ENCODE assay signal across 18 cellular contexts in the genomic region with DNA sequence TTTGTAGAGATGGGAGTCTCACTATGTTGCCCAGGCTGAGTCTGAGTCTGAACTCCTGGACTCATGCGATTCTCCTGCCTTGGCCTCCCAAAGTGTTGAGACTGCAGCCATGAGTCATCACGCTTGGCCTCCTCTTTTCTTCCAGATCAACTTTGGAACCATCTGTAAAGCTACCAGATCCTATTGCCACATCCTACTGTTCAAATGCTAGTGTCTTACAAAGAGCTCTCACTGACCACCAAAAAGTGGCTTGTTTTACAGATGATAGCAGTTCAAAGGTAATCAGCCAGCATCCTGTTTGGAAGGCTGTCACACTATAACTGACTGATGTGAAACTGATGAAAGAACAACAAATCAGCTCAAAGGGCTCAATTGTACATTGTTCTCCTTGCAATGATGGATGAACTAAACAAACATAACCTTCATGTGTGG.
A peak's percentile ranks its signal among the peaks of the same experiment; 100 is the strongest.
DNase-seq lines count a peak whose midpoint lies in the region; ATAC-seq, FAIRE-seq and TF ChIP-seq lines count a peak whose summit lies in the region.
"Had no signal": no experiment of that assay in that cellular context is flagged by ENCODE, and none has a peak within 500 bp of the region (broad histone marks: within the 10 kb centered on the region; RNA-seq: fewer than 3 reads in every experiment).

No MANE protein-coding gene starts in this region.

- peaks cover 5% of the 10 kb centered on the region; the same call in 1 of the 2 replicates for H3K9me3 ChIP-seq in HepG2 (ENCODE audit: low read length)
- H3K9me3 ChIP-seq in right lobe of liver = no peaks in the 10 kb centered on the region
- H3K9me3 ChIP-seq in CD4-positive, alpha-beta memory T cell (ENCODE audit: control insufficient read depth in 1 of 2, low read length in 2 of 2) = no peaks in the 10 kb centered on the region

- WGBS in HepG2 (ENCODE audit: low lambda C conversion rate) = 13% methylated on average over 2 of the region's 2 CpGs
- WGBS in right lobe of liver (ENCODE audit: insufficient coverage, low coverage, low lambda C conversion rate, missing lambda C conversion rate) = 100% methylated on average over 1 of the region's 2 CpGs

- DNase-seq in HepG2 (ENCODE audit: low spot score) = peak; percentile 69
- no peak for DNase-seq in right lobe of liver
- peak; percentile 16 for DNase-seq in MV-4-11 (lab: John Stamatoyannopoulos, UW)
- DNase-seq in fibroblast of peridontal ligament (ENCODE audit: extremely low read depth) = peak; percentile 12
- DNase-seq in CD4-positive, alpha-beta memory T cell = no peak
- no peak for DNase-seq in foreskin keratinocyte
- DNase-seq in activated CD8-positive, alpha-beta memory T cell treated with anti-CD3 and anti-CD28 coated beads for 24 hours = no peak
- no peak for DNase-seq in stimulated activated naive CD4-positive, alpha-beta T cell (lab: John Stamatoyannopoulos, UW)
- DNase-seq: ACHN; CD4-positive, alpha-beta T cell; NCI-H1048; NCI-H1694; NCI-H2107; NCI-H345; NCI-H82; SHP77 had no signal

- no peak for FAIRE-seq in HepG2 (lab: Jason Lieb, UNC)
- FAIRE-seq: H54 had no signal

- TF ChIP-seq RAD21 in HepG2 (CRISPR knock-in tag; IDR thresholded peaks at IDR 0.05) = no peak

- no peaks in the 10 kb centered on the region for H3K27me3 Mint-ChIP-seq in CD4-positive, alpha-beta memory T cell
- H3K27me3 Mint-ChIP-seq: B cell; CD4-positive, alpha-beta T cell had no signal

- peaks cover 0 to 11% (median under 1%) of the 10 kb centered on the region in 4 donors for H3K4me1 Mint-ChIP-seq in CD4-positive, alpha-beta memory T cell
- H3K4me1 Mint-ChIP-seq: B cell had no signal

- no TSS peak for BruUV-seq in HepG2 (replicated peaks; lab: Mats Ljungman, UMichigan)

- H3K9ac ChIP-seq in HepG2 (ENCODE audit: insufficient read depth, low read depth, low read length) = no peak overlapping the region

- TF ChIP-seq POLR2A in HepG2 (IDR thresholded peaks at IDR 0.05; ENCODE audit: insufficient read depth in 1 of 2, low read depth in 2 of 2, low read length in 2 of 2) (no peak), right lobe of liver (IDR thresholded peaks at IDR 0.05) (no peak)

- H3K9me3 Mint-ChIP-seq in CD4-positive, alpha-beta memory T cell = peaks cover 9 to 22% (median 14%) of the 10 kb centered on the region in 8 donors

- H3K4me3 Mint-ChIP-seq in CD4-positive, alpha-beta memory T cell = no peak overlapping the region
- H3K4me3 Mint-ChIP-seq: B cell; CD4-positive, alpha-beta T cell had no signal

- H3K27ac Mint-ChIP-seq in CD4-positive, alpha-beta memory T cell = no peak overlapping the region
- H3K27ac Mint-ChIP-seq: B cell; CD4-positive, alpha-beta T cell had no signal

- ATAC-seq in HepG2 = peak; percentile 96
- ATAC-seq in right lobe of liver = no peak
- ATAC-seq in foreskin keratinocyte = no peak

- no peaks in the 10 kb centered on the region for H3K36me3 ChIP-seq in HepG2 (replicated peaks in 1 of 2; ENCODE audit: control insufficient read depth in 1 of 2, insufficient read depth in 2 of 2, low read length in 2 of 2)
- H3K36me3 ChIP-seq in right lobe of liver = no peaks in the 10 kb centered on the region
- no peaks in the 10 kb centered on the region for H3K36me3 ChIP-seq in CD4-positive, alpha-beta memory T cell (ENCODE audit: insufficient read depth, low read length)

- H3K4me2 ChIP-seq in HepG2 (ENCODE audit: low read depth, low read length) = no peak overlapping the region

- no peaks in the 10 kb centered on the region for H4K20me1 ChIP-seq in HepG2 (ENCODE audit: insufficient read depth, low read length)

- H3K27me3 ChIP-seq in HepG2 (ENCODE audit: control insufficient read depth in 1 of 2, insufficient read depth in 2 of 2, low read length in 2 of 2) (no peaks in the 10 kb centered on the region), right lobe of liver (no peaks in the 10 kb centered on the region), foreskin keratinocyte (no peaks in the 10 kb centered on the region)
- H3K27me3 ChIP-seq in CD4-positive, alpha-beta memory T cell (ENCODE audit: insufficient read depth, low read length) = no peaks in the 10 kb centered on the region

- POLR2A ChIA-PET in HepG2 (lab: Yijun Ruan, JAX) = no interaction called here
- POLR2A ChIA-PET in CD4-positive, alpha-beta memory T cell (lab: Charles Lee; ENCODE audit: partially characterized antibody) = no interaction called here

- TF ChIP-seq EP300 in HepG2 (IDR thresholded peaks at IDR 0.05; ENCODE audit: low read depth in 2 of 2, low read length in 2 of 2) = peak in 1 of 2 experiments; percentile 59; a peak in 2 of 4 replicates
- peak; percentile 69; the same call in 1 of the 2 replicates for TF ChIP-seq EP300 in HepG2 (CRISPR knock-in tag; IDR thresholded peaks at IDR 0.05; ENCODE audit: borderline replicate concordance)

- H3K4me3 ChIP-seq in HepG2 (replicated peaks in 1 of 3; ENCODE audit: insufficient read depth in 1 of 3, low read depth in 2 of 3, low read length in 3 of 3) = no peak overlapping the region
- no peak overlapping the region for H3K4me3 ChIP-seq in right lobe of liver
- no peak overlapping the region for H3K4me3 ChIP-seq in CD4-positive, alpha-beta memory T cell (ENCODE audit: low read length in 2 of 2)

- H3K79me2 ChIP-seq in HepG2 (ENCODE audit: insufficient read depth, low read length) = no peaks in the 10 kb centered on the region

- no peak for TF ChIP-seq CTCF in HepG2 (CRISPR knock-in tag; IDR thresholded peaks at IDR 0.05)
- no peak for TF ChIP-seq CTCF in right lobe of liver (IDR thresholded peaks at IDR 0.05)
- no peak for TF ChIP-seq CTCF in foreskin keratinocyte (conservative IDR thresholded peaks at IDR 0.05)

- no peak overlapping the region for H2AFZ ChIP-seq in HepG2 (ENCODE audit: low read length)

- intact Hi-C loops in HepG2 (cut with micrococcal nuclease; ENCODE audit: unreplicated experiment) (no loop called here), right lobe of liver (cut with DNase I) (no loop called here)
- intact Hi-C loops in CD4-positive, alpha-beta memory T cell (cut with micrococcal nuclease) = no loop called here

- H3K4me1 ChIP-seq in HepG2 (ENCODE audit: insufficient read depth, low read length) (peaks cover 6% of the 10 kb centered on the region; the same call in 1 of the 2 replicates), right lobe of liver (no peaks in the 10 kb centered on the region), foreskin keratinocyte (no peaks in the 10 kb centered on the region)
- H3K4me1 ChIP-seq in CD4-positive, alpha-beta memory T cell (ENCODE audit: insufficient read depth, low read length) = no peaks in the 10 kb centered on the region

- peaks cover 80 to 95% of the 10 kb centered on the region in 2 donors for H3K36me3 Mint-ChIP-seq in CD4-positive, alpha-beta memory T cell

- in situ Hi-C loops in HepG2 (cut with HindIII; ENCODE audit: extremely low pct_ligation_motif_present, low pct_unique_long_range_greater_than_20kb) = no loop called here

- CTCF ChIA-PET in HepG2 (lab: Yijun Ruan, JAX; ENCODE audit: low intra/inter-chr PET ratio, low total read pairs) = no interaction called here
- CTCF ChIA-PET in CD4-positive, alpha-beta memory T cell (lab: Charles Lee; ENCODE audit: partially characterized antibody) = no interaction called here

- H3K27ac ChIP-seq in HepG2 (ENCODE audit: extremely low read length, insufficient read depth, low read length) = no peak overlapping the region
- H3K27ac ChIP-seq in right lobe of liver = no peak overlapping the region
- no peak overlapping the region for H3K27ac ChIP-seq in CD4-positive, alpha-beta memory T cell (ENCODE audit: low read depth, low read length)
- H3K27ac ChIP-seq in foreskin keratinocyte = no peak overlapping the region

TF ChIP-seq in HepG2, 621 proteins besides CTCF, POLR2A, EP300 and RAD21 (continues in another document):
- no peak for TF ChIP-seq ZNF550 (CRISPR knock-in tag; IDR thresholded peaks at IDR 0.05; ENCODE audit: borderline replicate concordance)
- peak; percentile 87 for TF ChIP-seq JUNB (CRISPR knock-in tag; IDR thresholded peaks at IDR 0.05; ENCODE audit: borderline replicate concordance)
- TF ChIP-seq FOSL1 (CRISPR knock-in tag; IDR thresholded peaks at IDR 0.05; ENCODE audit: borderline replicate concordance) = peak; percentile 75; the same call in 1 of the 2 replicates
- peak; percentile 64; the same call in 1 of the 2 replicates for TF ChIP-seq TRIM24 (CRISPR knock-in tag; IDR thresholded peaks at IDR 0.05)
- TF ChIP-seq ZNF546 (CRISPR knock-in tag; conservative IDR thresholded peaks at IDR 0.05) = no peak
- peak; percentile 98 for TF ChIP-seq ZNF121 (CRISPR knock-in tag; IDR thresholded peaks at IDR 0.05)
- no peak for TF ChIP-seq AGO2 (optimal IDR thresholded peaks at IDR 0.05; ENCODE audit: low read depth, low read length)
- peak; percentile 72 for TF ChIP-seq ZMYM3 (CRISPR knock-in tag; IDR thresholded peaks at IDR 0.05)
- TF ChIP-seq SOX5 (CRISPR knock-in tag; IDR thresholded peaks at IDR 0.05; ENCODE audit: borderline replicate concordance) = peak; percentile 96
- TF ChIP-seq IRX3 (CRISPR knock-in tag; IDR thresholded peaks at IDR 0.05; ENCODE audit: borderline replicate concordance, low read depth) = no peak
- no peak for TF ChIP-seq FIP1L1 (IDR thresholded peaks at IDR 0.05; ENCODE audit: borderline replicate concordance, insufficient read depth, low read depth, low read length)
- TF ChIP-seq SOX13 (IDR thresholded peaks at IDR 0.05) = peak; percentile 80; the same call in 1 of the 2 replicates
- TF ChIP-seq SOX13 (CRISPR knock-in tag; conservative IDR thresholded peaks at IDR 0.05 in 1 of 2, IDR thresholded peaks at IDR 0.05 in 1 of 2) = peak in 1 of 2 experiments; percentile 98; a peak in 2 of 4 replicates

Comparison
In these comparisons a context has a peak if more than half of its experiments do, and no peak if none do; other contexts are left out.
1. DNase-seq: peak in HepG2 (single experiment), MV-4-11 (single experiment) and fibroblast of peridontal ligament (single experiment); none in right lobe of liver (0 of 3), CD4-positive, alpha-beta memory T cell (0 of 5), foreskin keratinocyte (0 of 2), activated CD8-positive, alpha-beta memory T cell treated with anti-CD3 and anti-CD28 coated beads for 24 hours (single experiment) and stimulated activated naive CD4-positive, alpha-beta T cell (0 of 6).